In genomic region chr2:159982270-159982669, GRCh38 we compare ENCODE assay signal across 11 cellular contexts.
DNase-seq lines count a peak whose midpoint lies in the region; ATAC-seq and TF ChIP-seq lines count a peak whose summit lies in the region.
"Had no signal": no experiment of that assay in that cellular context is flagged by ENCODE, and none has a peak within 500 bp of the region (broad histone marks: within the 10 kb centered on the region; RNA-seq: fewer than 3 reads in every experiment).

No MANE protein-coding gene starts in this region.

- H3K27ac ChIP-seq in foreskin keratinocyte, result no peak overlapping the region
- H3K27ac ChIP-seq in smooth muscle cell (ENCODE audit: low read depth), result peak overlapping the region; percentile 48
- H3K27ac ChIP-seq: neutrophil had no signal

- no peak overlapping the region for H3K4me3 Mint-ChIP-seq in activated T-helper 17 cell treated with anti-CD3 and anti-CD28 coated beads, Interleukin-2, amount 50 U/mL, for 72 hours
- no peak overlapping the region for H3K4me3 Mint-ChIP-seq in immature natural killer cell
- no peak overlapping the region for H3K4me3 Mint-ChIP-seq in natural killer cell treated with Interleukin-12 subunit alpha and Interleukin-12 subunit beta and Interleukin-15 and Interleukin-18, amount 100 ng/mL, for 72 hours
- H3K4me3 Mint-ChIP-seq: T-helper 2 cell treated with Interferon-gamma antibody and Interleukin-4, amounts not matched to agents 5 μg/mL and 100 μg/mL, for 36 hours had no signal

- peaks cover 22% of the 10 kb centered on the region for H3K27me3 Mint-ChIP-seq in activated T-helper 17 cell treated with anti-CD3 and anti-CD28 coated beads, Interleukin-2, amount 50 U/mL, for 72 hours
- peaks cover 2 to 4% (median 2%) of the 10 kb centered on the region in 3 donors for H3K27me3 Mint-ChIP-seq in immature natural killer cell (ENCODE audit: low read depth in 3 of 3)
- H3K27me3 Mint-ChIP-seq in natural killer cell treated with Interleukin-12 subunit alpha and Interleukin-12 subunit beta and Interleukin-15 and Interleukin-18, amount 100 ng/mL, for 72 hours, result peaks cover 16 to 32% of the 10 kb centered on the region in 2 donors

- H3K36me3 ChIP-seq in smooth muscle cell (ENCODE audit: low read depth), result no peaks in the 10 kb centered on the region
- H3K36me3 ChIP-seq: neutrophil had no signal

- no peaks in the 10 kb centered on the region for H3K9me3 ChIP-seq in smooth muscle cell (replicated peaks; ENCODE audit: low read depth)
- H3K9me3 ChIP-seq: neutrophil had no signal

- no peak overlapping the region for H3K27ac Mint-ChIP-seq in activated T-helper 17 cell treated with anti-CD3 and anti-CD28 coated beads, Interleukin-2, amount 50 U/mL, for 72 hours
- no peak overlapping the region for H3K27ac Mint-ChIP-seq in immature natural killer cell
- no peak overlapping the region for H3K27ac Mint-ChIP-seq in natural killer cell treated with Interleukin-12 subunit alpha and Interleukin-12 subunit beta and Interleukin-15 and Interleukin-18, amount 100 ng/mL, for 72 hours
- H3K27ac Mint-ChIP-seq: T-helper 2 cell treated with Interferon-gamma antibody and Interleukin-4, amounts not matched to agents 5 μg/mL and 100 μg/mL, for 36 hours had no signal

- TF ChIP-seq CTCF in foreskin keratinocyte (conservative IDR thresholded peaks at IDR 0.05) (no peak), smooth muscle cell (IDR thresholded peaks at IDR 0.05; ENCODE audit: borderline replicate concordance, insufficient read depth, poor library complexity, severe bottlenecking) (no peak)

- no peaks in the 10 kb centered on the region for H3K79me2 ChIP-seq in smooth muscle cell (ENCODE audit: low read depth)

- no peaks in the 10 kb centered on the region for H3K9me3 Mint-ChIP-seq in activated T-helper 17 cell treated with anti-CD3 and anti-CD28 coated beads, Interleukin-2, amount 50 U/mL, for 72 hours
- peaks cover 0 to 4% (median 0%) of the 10 kb centered on the region in 6 donors for H3K9me3 Mint-ChIP-seq in immature natural killer cell
- H3K9me3 Mint-ChIP-seq in natural killer cell treated with Interleukin-12 subunit alpha and Interleukin-12 subunit beta and Interleukin-15 and Interleukin-18, amount 100 ng/mL, for 72 hours, result no peaks in the 10 kb centered on the region
- H3K9me3 Mint-ChIP-seq: T-helper 2 cell treated with Interferon-gamma antibody and Interleukin-4, amounts not matched to agents 5 μg/mL and 100 μg/mL, for 36 hours had no signal

- DNase-seq in HCEC 1CT (peak; percentile 52), T1000 (lab: John Stamatoyannopoulos, UW) (peak; percentile 10), foreskin keratinocyte (peak; percentile 79 to 82), smooth muscle cell (lab: John Stamatoyannopoulos, UW; ENCODE audit: unreplicated experiment) (no peak), occipital lobe (lab: John Stamatoyannopoulos, UW) (no peak), immature natural killer cell (no peak)
- no peak for DNase-seq in natural killer cell treated with Interleukin-12 subunit alpha and Interleukin-12 subunit beta and Interleukin-15 and Interleukin-18, amount 100 ng/mL, for 72 hours (ENCODE audit: low spot score)
- DNase-seq: activated naive CD4-positive, alpha-beta T cell had no signal

- 11% methylated on average over 3 of the region's 3 CpGs for WGBS in smooth muscle cell (ENCODE audit: low lambda C conversion rate)

- no peak overlapping the region for H3K9ac ChIP-seq in smooth muscle cell (ENCODE audit: low read depth)

- H3F3A ChIP-seq in smooth muscle cell (ENCODE audit: low read depth), result no peaks in the 10 kb centered on the region

- H3K36me3 Mint-ChIP-seq in activated T-helper 17 cell treated with anti-CD3 and anti-CD28 coated beads, Interleukin-2, amount 50 U/mL, for 72 hours (ENCODE audit: low read depth), result no peaks in the 10 kb centered on the region
- H3K36me3 Mint-ChIP-seq in immature natural killer cell, result no peaks in the 10 kb centered on the region
- no peaks in the 10 kb centered on the region for H3K36me3 Mint-ChIP-seq in natural killer cell treated with Interleukin-12 subunit alpha and Interleukin-12 subunit beta and Interleukin-15 and Interleukin-18, amount 100 ng/mL, for 72 hours

- H3K4me1 ChIP-seq in foreskin keratinocyte (peaks cover 3% of the 10 kb centered on the region), smooth muscle cell (ENCODE audit: low read depth) (peaks cover 7% of the 10 kb centered on the region)

- H4K20me1 ChIP-seq in smooth muscle cell (ENCODE audit: low read depth), result no peaks in the 10 kb centered on the region

- H3K27me3 ChIP-seq in foreskin keratinocyte (no peaks in the 10 kb centered on the region), smooth muscle cell (ENCODE audit: low read depth) (no peaks in the 10 kb centered on the region)
- H3K27me3 ChIP-seq: neutrophil had no signal

- H3K4me3 ChIP-seq in smooth muscle cell, result no peak overlapping the region

- H2AFZ ChIP-seq in smooth muscle cell (ENCODE audit: low read depth), result no peak overlapping the region

- peak; percentile 98 for ATAC-seq in foreskin keratinocyte
- ATAC-seq in activated T-helper 17 cell treated with anti-CD3 and anti-CD28 coated beads, Interleukin-2, amount 50 U/mL, for 72 hours (replicated peaks), result no peak
- no peak for ATAC-seq in natural killer cell treated with Interleukin-12 subunit alpha and Interleukin-12 subunit beta and Interleukin-15 and Interleukin-18, amount 100 ng/mL, for 72 hours

- no peaks in the 10 kb centered on the region for H3K4me1 Mint-ChIP-seq in activated T-helper 17 cell treated with anti-CD3 and anti-CD28 coated beads, Interleukin-2, amount 50 U/mL, for 72 hours
- no peaks in the 10 kb centered on the region for H3K4me1 Mint-ChIP-seq in immature natural killer cell
- H3K4me1 Mint-ChIP-seq in natural killer cell treated with Interleukin-12 subunit alpha and Interleukin-12 subunit beta and Interleukin-15 and Interleukin-18, amount 100 ng/mL, for 72 hours (ENCODE audit: low read depth in 2 of 2), result no peaks in the 10 kb centered on the region

- H3K4me2 ChIP-seq in smooth muscle cell, result peak overlapping the region; percentile 27

Comparison
In these comparisons a context has a peak if more than half of its experiments do, and no peak if none do; other contexts are left out.
1. DNase-seq: peak in HCEC 1CT (single experiment), T1000 (single experiment) and foreskin keratinocyte (2 of 2); none in smooth muscle cell (single experiment), occipital lobe (single experiment), immature natural killer cell (0 of 3) and natural killer cell treated with Interleukin-12 subunit alpha and Interleukin-12 subunit beta and Interleukin-15 and Interleukin-18, amount 100 ng/mL, for 72 hours (single experiment).